23 cellular contexts compared by ENCODE assay signal in genomic region chr9:135297716-135298075, GRCh38.
DNase-seq lines count a peak whose midpoint lies in the region; ATAC-seq, FAIRE-seq and TF ChIP-seq lines count a peak whose summit lies in the region.
"Had no signal": no experiment of that assay in that cellular context is flagged by ENCODE, and none has a peak within 500 bp of the region (broad histone marks: within the 10 kb centered on the region; RNA-seq: fewer than 3 reads in every experiment).

No MANE protein-coding gene starts in this region.

- FAIRE-seq in kidney (lab: Jason Lieb, UNC) (no peak), pancreas (lab: Jason Lieb, UNC) (no peak)
- FAIRE-seq: A204.1, GM12891, HTR-8/SVneo, RCC 7860 had no signal

- H3K36me3 ChIP-seq in kidney (ENCODE audit: control insufficient read depth in 1 of 2, insufficient read depth in 2 of 2, low read length in 2 of 2) = no peaks in the 10 kb centered on the region
- no peaks in the 10 kb centered on the region for H3K36me3 ChIP-seq in pancreas

- H3K27ac ChIP-seq in kidney (ENCODE audit: low read depth in 2 of 2, low read length in 2 of 2) (no peak overlapping the region), pancreas (peak overlapping the region in 2 of 4 donors; percentile 18 to 74)
- H3K27ac ChIP-seq: GM23248, HL-60, KMS-11 had no signal

- 31 to 32% methylated on average over 10 of the region's 10 CpGs for WGBS in pancreas, 2 donors

- DNase-seq in activated effector memory CD4-positive, alpha-beta T cell treated with anti-CD3 and anti-CD28 coated beads, Interleukin-2, amount 50 U/mL, for 16 hours = peak; percentile 30
- DNase-seq in activated effector memory CD4-positive, alpha-beta T cell treated with Interleukin-2 at 50 U/mL for 16 hours = no peak
- DNase-seq in kidney (peak; percentile 20), pancreas (peak in 3 of 6 donors; percentile 34 to 61 (median 41)), islet precursor cell (no peak), left ventricle myocardium superior (no peak)
- DNase-seq in activated naive CD8-positive, alpha-beta T cell treated with anti-CD3 and anti-CD28 coated beads, Interleukin-2, amount 50 U/mL, for 24 hours = no peak
- DNase-seq: CD4-positive, CD25-positive, alpha-beta regulatory T cell; COR-L47; DND-41; GM23248; HCEC 1CT; NCI-H1694 treated with DMSO at 0.1 percent for 48 hours; NCI-H446 treated with DMSO at 0.1 percent for 48 hours; NCI-H526 treated with DMSO at 0.1 percent for 48 hours; OCI-M1 had no signal

- H3K4me1 ChIP-seq in kidney (ENCODE audit: control insufficient read depth in 1 of 2, insufficient read depth in 1 of 2, low read depth in 1 of 2, low read length in 2 of 2) (no peaks in the 10 kb centered on the region), pancreas (peaks cover 17 to 28% (median 22%) of the 10 kb centered on the region in 3 donors)

- H3K36me3 Mint-ChIP-seq in activated naive CD8-positive, alpha-beta T cell treated with anti-CD3 and anti-CD28 coated beads, Interleukin-2, amount 50 U/mL, for 24 hours (ENCODE audit: low read depth) = no peaks in the 10 kb centered on the region
- H3K36me3 Mint-ChIP-seq: CD4-positive, CD25-positive, alpha-beta regulatory T cell had no signal

- TF ChIP-seq CTCF in kidney (IDR thresholded peaks at IDR 0.05; ENCODE audit: borderline replicate concordance, extremely low read depth, insufficient read depth) (no peak), pancreas (IDR thresholded peaks at IDR 0.05) (no peak)

- H3K27me3 ChIP-seq in pancreas = no peaks in the 10 kb centered on the region

- H3K9ac ChIP-seq in kidney (ENCODE audit: low read length in 2 of 2) = no peak overlapping the region
- H3K9ac ChIP-seq: GM23248, KMS-11 had no signal

- H3K4me1 Mint-ChIP-seq in activated naive CD8-positive, alpha-beta T cell treated with anti-CD3 and anti-CD28 coated beads, Interleukin-2, amount 50 U/mL, for 24 hours = no peaks in the 10 kb centered on the region
- H3K4me1 Mint-ChIP-seq: B cell had no signal

- H3K9me3 ChIP-seq in kidney (ENCODE audit: control insufficient read depth in 1 of 2, low read length in 2 of 2) (no peaks in the 10 kb centered on the region), pancreas (no peaks in the 10 kb centered on the region)

- no peak overlapping the region for H3K4me3 ChIP-seq in kidney (ENCODE audit: low read length in 2 of 2)
- H3K4me3 ChIP-seq in pancreas = no peak overlapping the region
- H3K4me3 ChIP-seq: GM23248 had no signal

- H3K4me3 Mint-ChIP-seq in activated naive CD8-positive, alpha-beta T cell treated with anti-CD3 and anti-CD28 coated beads, Interleukin-2, amount 50 U/mL, for 24 hours = no peak overlapping the region
- H3K4me3 Mint-ChIP-seq: B cell; CD4-positive, CD25-positive, alpha-beta regulatory T cell had no signal

- H3K9me3 Mint-ChIP-seq in activated naive CD8-positive, alpha-beta T cell treated with anti-CD3 and anti-CD28 coated beads, Interleukin-2, amount 50 U/mL, for 24 hours = no peaks in the 10 kb centered on the region
- H3K9me3 Mint-ChIP-seq: CD4-positive, CD25-positive, alpha-beta regulatory T cell had no signal

- peaks cover 7% of the 10 kb centered on the region for H3K27me3 Mint-ChIP-seq in activated naive CD8-positive, alpha-beta T cell treated with anti-CD3 and anti-CD28 coated beads, Interleukin-2, amount 50 U/mL, for 24 hours

- intact Hi-C loops in kidney (cut with DNase I) = no loop called here
- intact Hi-C loops in pancreas (cut with DNase I) = no loop called here
- intact Hi-C loops in left ventricle myocardium superior (cut with micrococcal nuclease) = no loop called here

- no peak overlapping the region for H3K27ac Mint-ChIP-seq in activated naive CD8-positive, alpha-beta T cell treated with anti-CD3 and anti-CD28 coated beads, Interleukin-2, amount 50 U/mL, for 24 hours
- H3K27ac Mint-ChIP-seq: B cell; CD4-positive, CD25-positive, alpha-beta regulatory T cell had no signal

- ATAC-seq in pancreas (peak in 3 of 4 donors; percentile 31 to 36 (median 32)), left ventricle myocardium superior (no peak)
- ATAC-seq in activated naive CD8-positive, alpha-beta T cell treated with anti-CD3 and anti-CD28 coated beads, Interleukin-2, amount 50 U/mL, for 24 hours = no peak

Comparison
In these comparisons a context has a peak if more than half of its experiments do, and no peak if none do; other contexts are left out.
1. DNase-seq: peak in activated effector memory CD4-positive, alpha-beta T cell treated with anti-CD3 and anti-CD28 coated beads, Interleukin-2, amount 50 U/mL, for 16 hours (single experiment) and kidney (single experiment); none in activated effector memory CD4-positive, alpha-beta T cell treated with Interleukin-2 at 50 U/mL for 16 hours (single experiment), islet precursor cell (single experiment), activated naive CD8-positive, alpha-beta T cell treated with anti-CD3 and anti-CD28 coated beads, Interleukin-2, amount 50 U/mL, for 24 hours (single experiment) and left ventricle myocardium superior (single experiment).
2. ATAC-seq: peak in pancreas (3 of 4); none in activated naive CD8-positive, alpha-beta T cell treated with anti-CD3 and anti-CD28 coated beads, Interleukin-2, amount 50 U/mL, for 24 hours (single experiment) and left ventricle myocardium superior (single experiment).